In the genomic region with DNA sequence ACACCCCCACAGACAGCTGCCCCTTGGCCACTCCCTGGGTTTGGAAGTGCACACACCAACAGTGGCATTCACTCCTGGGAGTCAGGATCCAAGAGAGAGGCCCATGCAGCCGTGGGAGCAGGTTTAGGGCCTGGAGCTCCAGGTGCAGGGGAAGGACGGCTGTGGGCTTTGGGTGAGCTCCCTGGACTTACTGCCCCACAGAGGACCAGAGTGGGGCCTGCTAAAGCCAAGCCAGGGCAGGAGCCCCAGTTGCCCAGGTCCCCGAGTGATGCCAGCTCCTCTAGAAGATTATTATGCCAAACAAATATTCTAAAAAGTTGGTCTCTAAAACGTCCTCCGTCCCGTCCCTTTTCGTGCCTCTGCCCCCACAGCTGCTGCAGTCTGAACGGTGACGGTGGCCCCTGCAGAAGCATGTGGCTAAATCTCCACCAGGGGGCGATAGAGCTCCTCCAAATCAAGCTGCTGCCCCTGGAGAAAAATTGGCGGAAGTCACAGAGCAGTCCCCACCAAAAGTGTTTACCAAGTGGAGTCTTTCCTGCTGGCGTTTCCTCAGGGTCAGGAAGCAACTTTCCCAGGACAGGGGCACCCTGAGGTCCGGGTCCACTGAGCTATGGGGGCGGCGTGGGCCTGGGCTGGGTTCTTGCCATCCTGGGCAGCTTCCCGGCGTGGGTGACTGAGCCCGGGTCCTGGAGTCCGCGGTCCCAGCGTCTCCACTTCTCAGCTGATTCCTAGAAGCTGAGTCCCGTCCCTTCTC, we compare ENCODE assay signal across 8 cellular contexts.
DNase-seq lines count a peak whose midpoint lies in the region; ATAC-seq and TF ChIP-seq lines count a peak whose summit lies in the region.

No MANE protein-coding gene starts in this region.

- 0 out of 2 replicates have a peak, but pooled peaks have one; percentile 17 for TF ChIP-seq POLR2A in Raji (IDR thresholded peaks at IDR 0.05; ENCODE audit: insufficient read depth, low read depth, low read length)

- H3K9me3 ChIP-seq in MM.1S (replicated peaks; ENCODE audit: insufficient read depth, low read length): no peaks in the 10 kb centered on the region
- H3K9me3 ChIP-seq in neutrophil: no peaks in the 10 kb centered on the region

- no peaks in the 10 kb centered on the region for H3K9me2 ChIP-seq in MM.1S (replicated peaks; ENCODE audit: insufficient read depth, low read length)

- H3K9ac ChIP-seq in MM.1S (ENCODE audit: low read length): peak overlapping the region; percentile 48

- H3K79me2 ChIP-seq in MM.1S (ENCODE audit: low read length): peaks cover 5% of the 10 kb centered on the region

- peak overlapping the region; percentile 76 for H3K4me2 ChIP-seq in MM.1S (ENCODE audit: low read depth, low read length)

- in situ Hi-C loops in ACHN (cut with HindIII; ENCODE audit: low pct_ligation_motif_present, low pct_unique_long_range_greater_than_20kb, low sequenced_read_pairs): no loop called here

- H3K4me1 ChIP-seq in MM.1S (ENCODE audit: low read length) (peaks cover 14% of the 10 kb centered on the region), neutrophil (ENCODE audit: control insufficient read depth in 1 of 2, insufficient read depth in 1 of 2, low read depth in 1 of 2, low read length in 1 of 2) (peaks cover 49 to 52% of the 10 kb centered on the region in 2 experiments)

- H3K27me3 ChIP-seq in MM.1S (replicated peaks; ENCODE audit: insufficient read depth, low read length) (no peaks in the 10 kb centered on the region), neutrophil (no peaks in the 10 kb centered on the region)

- peak; percentile 92 for TF ChIP-seq CTCF in MM.1S (IDR thresholded peaks at IDR 0.05; ENCODE audit: low read length)
- TF ChIP-seq CTCF in foreskin fibroblast (IDR thresholded peaks at IDR 0.05; ENCODE audit: low read depth, low read length): peak; percentile 86
- peak; percentile 97 for TF ChIP-seq CTCF in neutrophil (IDR thresholded peaks at IDR 0.05)

- H4K20me1 ChIP-seq in MM.1S (ENCODE audit: insufficient read depth, low read length): no peaks in the 10 kb centered on the region

- DNase-seq in ACHN: peak; percentile 88
- peak; percentile 86 for DNase-seq in MM.1S
- peak; percentile 78 for DNase-seq in activated T-helper 9 cell treated with anti-CD3 and anti-CD28 coated beads, Interleukin-2, amount 50 U/mL, for 16 hours (ENCODE audit: low read depth)
- peak; percentile 80 to 95 for DNase-seq in foreskin fibroblast
- DNase-seq in stromal cell of bone marrow (ENCODE audit: low read depth): peak; percentile 71

- no peaks in the 10 kb centered on the region for H3K36me3 ChIP-seq in MM.1S (replicated peaks; ENCODE audit: insufficient read depth, low read length)
- H3K36me3 ChIP-seq in neutrophil: peaks cover 29% of the 10 kb centered on the region

- H3K4me3 ChIP-seq in MM.1S (ENCODE audit: low read length) (peak overlapping the region; percentile 54), foreskin fibroblast (ENCODE audit: low read depth in 1 of 2, low read length in 2 of 2) (peak overlapping the region; percentile 47 to 62), neutrophil (ENCODE audit: low read depth in 1 of 2, low read length in 1 of 2) (peak overlapping the region; percentile 68 to 82)

- H3K27ac ChIP-seq in MM.1S (ENCODE audit: low read length) (no peak overlapping the region), neutrophil (peak overlapping the region; percentile 90)

- no peaks in the 10 kb centered on the region for H3F3A ChIP-seq in MM.1S (ENCODE audit: insufficient read depth, low read length)

- peak; percentile 40 for ATAC-seq in GM19025 (IDR thresholded peaks at IDR 0.05; ENCODE audit: low read depth, unreplicated experiment)

- peak overlapping the region; percentile 69 for H2AFZ ChIP-seq in MM.1S (ENCODE audit: low read length)
